8 cellular contexts compared by ENCODE assay signal in genomic region chr5:57298985-57299491, GRCh38.
A peak's percentile ranks its signal among the peaks of the same experiment; 100 is the strongest.
DNase-seq lines count a peak whose midpoint lies in the region; ATAC-seq and TF ChIP-seq lines count a peak whose summit lies in the region.
"Had no signal": no experiment of that assay in that cellular context is flagged by ENCODE, and none has a peak within 500 bp of the region (broad histone marks: within the 10 kb centered on the region; RNA-seq: fewer than 3 reads in every experiment).

No MANE protein-coding gene starts in this region.

- H4K20me1 ChIP-seq in OCI-LY1 (ENCODE audit: insufficient read depth, low read length) (no peaks in the 10 kb centered on the region), neural cell (ENCODE audit: insufficient read depth) (no peaks in the 10 kb centered on the region)

- H3K79me2 ChIP-seq in OCI-LY1 (ENCODE audit: insufficient read depth, low read length): no peaks in the 10 kb centered on the region
- H3K79me2 ChIP-seq in neural cell (replicated peaks; ENCODE audit: insufficient read depth, low read length): no peaks in the 10 kb centered on the region

- WGBS in upper lobe of left lung, 2 donors: 19 to 50% methylated on average over 15 of the region's 15 CpGs

- H3K9ac ChIP-seq in OCI-LY1 (ENCODE audit: low read length) (no peak overlapping the region; the same call in 1 of the 2 replicates), neural cell (ENCODE audit: low read length) (no peak overlapping the region)

- TF ChIP-seq POLR2A in upper lobe of left lung (IDR thresholded peaks at IDR 0.05): no peak

- peaks cover 14% of the 10 kb centered on the region for H3K4me1 ChIP-seq in OCI-LY1 (ENCODE audit: insufficient read depth, low read length, severe bottlenecking)
- H3K4me1 ChIP-seq in upper lobe of left lung: peaks cover 6 to 14% (median 11%) of the 10 kb centered on the region in 4 donors

- ATAC-seq in HG03460 (IDR thresholded peaks at IDR 0.05; ENCODE audit: unreplicated experiment) (peak; percentile 42), upper lobe of left lung (ENCODE audit: low FRiP score in 2 of 2) (peak; percentile 84 to 92)

- TF ChIP-seq EP300 in neural cell (conservative IDR thresholded peaks at IDR 0.05; ENCODE audit: poor library complexity, severe bottlenecking) (no peak), upper lobe of left lung (IDR thresholded peaks at IDR 0.05) (no peak)

- H3K27me3 ChIP-seq in OCI-LY1 (ENCODE audit: insufficient read depth, low read length) (no peaks in the 10 kb centered on the region), neural cell (ENCODE audit: insufficient read depth, low read depth, low read length) (no peaks in the 10 kb centered on the region), upper lobe of left lung (no peaks in the 10 kb centered on the region)

- TF ChIP-seq CTCF in OCI-LY1 (IDR thresholded peaks at IDR 0.05; ENCODE audit: low read length) (peak; percentile 40; the same call in 1 of the 2 replicates), fibroblast of mammary gland (conservative IDR thresholded peaks at IDR 0.05; ENCODE audit: control insufficient read depth, insufficient read depth, low read depth, low read length) (peak; percentile 56), neural cell (IDR thresholded peaks at IDR 0.05; ENCODE audit: poor library complexity, severe bottlenecking) (peak; percentile 84), upper lobe of left lung (IDR thresholded peaks at IDR 0.05) (peak; percentile 36 to 75 (median 51))

- H3K9me3 ChIP-seq in OCI-LY1 (ENCODE audit: low read length): no peaks in the 10 kb centered on the region
- H3K9me3 ChIP-seq in neural cell (ENCODE audit: low read length): no peaks in the 10 kb centered on the region
- H3K9me3 ChIP-seq in upper lobe of left lung: no peaks in the 10 kb centered on the region

- H3K4me2 ChIP-seq in OCI-LY1 (ENCODE audit: low read length) (peak overlapping the region; percentile 54), neural cell (ENCODE audit: low read length) (no peak overlapping the region)

- H3F3A ChIP-seq in OCI-LY1 (ENCODE audit: insufficient read depth, low read length) (no peaks in the 10 kb centered on the region), neural cell (ENCODE audit: insufficient read depth, low read length, poor library complexity, severe bottlenecking) (no peaks in the 10 kb centered on the region)

- H3K9me2 ChIP-seq in OCI-LY1 (ENCODE audit: low read depth, low read length): no peaks in the 10 kb centered on the region
- H3K9me2 ChIP-seq in neural cell (ENCODE audit: insufficient read depth, low read length): no peaks in the 10 kb centered on the region

- H3K4me3 ChIP-seq in GM08714 (ENCODE audit: low read length): 0 out of 2 replicates have a peak overlapping the region, but pooled peaks have one; percentile 39
- H3K4me3 ChIP-seq in OCI-LY1 (ENCODE audit: low read depth, low read length, poor library complexity, severe bottlenecking): peak overlapping the region; percentile 39
- no peak overlapping the region for H3K4me3 ChIP-seq in fibroblast of mammary gland (ENCODE audit: control insufficient read depth, low read depth, low read length)
- no peak overlapping the region for H3K4me3 ChIP-seq in neural cell (ENCODE audit: low read length)
- peak overlapping the region in 2 of 4 donors; percentile 17 to 24 for H3K4me3 ChIP-seq in upper lobe of left lung
- H3K4me3 ChIP-seq: skin epidermis had no signal

- TF ChIP-seq RAD21 in neural cell (conservative IDR thresholded peaks at IDR 0.05): peak; percentile 89

- H3K27ac ChIP-seq in OCI-LY1 (ENCODE audit: low read depth, low read length, poor library complexity, severe bottlenecking) (no peak overlapping the region), neural cell (ENCODE audit: low read length) (no peak overlapping the region), upper lobe of left lung (no peak overlapping the region)

- DNase-seq in activated T-cell treated with anti-CD3 and anti-CD28 coated beads, Interleukin-2, amount 50 U/mL, for 1 hour: peak; percentile 38
- peak; percentile 87 for DNase-seq in fibroblast of mammary gland (ENCODE audit: low read depth)
- DNase-seq in upper lobe of left lung: no peak

- H2AFZ ChIP-seq in OCI-LY1 (ENCODE audit: low read length): no peak overlapping the region
- H2AFZ ChIP-seq in neural cell (ENCODE audit: low read depth, low read length): no peak overlapping the region

- H3K36me3 ChIP-seq in OCI-LY1 (ENCODE audit: insufficient read depth, low read length) (no peaks in the 10 kb centered on the region), neural cell (ENCODE audit: insufficient read depth, low read length) (no peaks in the 10 kb centered on the region), upper lobe of left lung (no peaks in the 10 kb centered on the region)

TF ChIP-seq in neural cell, 6 proteins besides CTCF, POLR2A, EP300 and RAD21:
- TF ChIP-seq, protein P1, sequence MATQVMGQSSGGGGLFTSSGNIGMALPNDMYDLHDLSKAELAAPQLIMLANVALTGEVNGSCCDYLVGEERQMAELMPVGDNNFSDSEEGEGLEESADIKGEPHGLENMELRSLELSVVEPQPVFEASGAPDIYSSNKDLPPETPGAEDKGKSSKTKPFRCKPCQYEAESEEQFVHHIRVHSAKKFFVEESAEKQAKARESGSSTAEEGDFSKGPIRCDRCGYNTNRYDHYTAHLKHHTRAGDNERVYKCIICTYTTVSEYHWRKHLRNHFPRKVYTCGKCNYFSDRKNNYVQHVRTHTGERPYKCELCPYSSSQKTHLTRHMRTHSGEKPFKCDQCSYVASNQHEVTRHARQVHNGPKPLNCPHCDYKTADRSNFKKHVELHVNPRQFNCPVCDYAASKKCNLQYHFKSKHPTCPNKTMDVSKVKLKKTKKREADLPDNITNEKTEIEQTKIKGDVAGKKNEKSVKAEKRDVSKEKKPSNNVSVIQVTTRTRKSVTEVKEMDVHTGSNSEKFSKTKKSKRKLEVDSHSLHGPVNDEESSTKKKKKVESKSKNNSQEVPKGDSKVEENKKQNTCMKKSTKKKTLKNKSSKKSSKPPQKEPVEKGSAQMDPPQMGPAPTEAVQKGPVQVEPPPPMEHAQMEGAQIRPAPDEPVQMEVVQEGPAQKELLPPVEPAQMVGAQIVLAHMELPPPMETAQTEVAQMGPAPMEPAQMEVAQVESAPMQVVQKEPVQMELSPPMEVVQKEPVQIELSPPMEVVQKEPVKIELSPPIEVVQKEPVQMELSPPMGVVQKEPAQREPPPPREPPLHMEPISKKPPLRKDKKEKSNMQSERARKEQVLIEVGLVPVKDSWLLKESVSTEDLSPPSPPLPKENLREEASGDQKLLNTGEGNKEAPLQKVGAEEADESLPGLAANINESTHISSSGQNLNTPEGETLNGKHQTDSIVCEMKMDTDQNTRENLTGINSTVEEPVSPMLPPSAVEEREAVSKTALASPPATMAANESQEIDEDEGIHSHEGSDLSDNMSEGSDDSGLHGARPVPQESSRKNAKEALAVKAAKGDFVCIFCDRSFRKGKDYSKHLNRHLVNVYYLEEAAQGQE (IDR thresholded peaks at IDR 0.05; ENCODE audit: borderline replicate concordance): no peak
- TF ChIP-seq TAF1 (IDR thresholded peaks at IDR 0.05; ENCODE audit: low read depth) (no peak), SMC3 (conservative IDR thresholded peaks at IDR 0.05; ENCODE audit: poor library complexity) (peak; percentile 83)

Comparison
In these comparisons a context has a peak if more than half of its experiments do, and no peak if none do; other contexts are left out.
1. H3K4me3 ChIP-seq: peak in GM08714 (single experiment) and OCI-LY1 (single experiment); none in fibroblast of mammary gland (single experiment) and neural cell (single experiment).
2. DNase-seq: peak in activated T-cell treated with anti-CD3 and anti-CD28 coated beads, Interleukin-2, amount 50 U/mL, for 1 hour (single experiment) and fibroblast of mammary gland (single experiment); none in upper lobe of left lung (0 of 2).
3. Peak in every context shown above with its lines, with median percentiles within 50 percentile points of each other: CTCF ChIP-seq.